Comparison of ENCODE assay signal across 8 cellular contexts in the genomic region with DNA sequence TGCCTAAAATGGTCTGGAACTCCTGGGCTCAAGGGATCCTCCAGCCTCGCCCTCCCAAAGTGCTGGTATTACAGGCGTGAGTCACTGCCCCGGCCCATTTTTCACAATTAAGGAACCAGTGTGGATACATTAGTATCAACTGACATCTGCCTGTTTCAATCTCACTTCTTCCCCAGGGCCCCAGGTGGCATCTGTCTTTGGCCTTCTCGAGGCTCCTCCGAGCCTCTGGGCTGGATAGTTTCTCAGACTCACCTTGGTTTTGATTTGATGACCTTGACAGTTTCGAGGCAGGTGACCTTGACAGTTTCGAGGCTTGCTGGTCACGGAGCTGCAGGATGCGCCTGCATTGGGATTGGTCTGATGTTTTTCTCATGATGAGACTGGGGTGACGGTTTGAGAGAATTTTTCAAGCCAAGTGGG. TPM values are rescaled to one million over a fixed set of nuclear protein-coding genes. Genes with fewer than 3 reads are reported as not detected.
DNase-seq lines count a peak whose midpoint lies in the region; ATAC-seq and TF ChIP-seq lines count a peak whose summit lies in the region.

No MANE protein-coding gene starts in this region.

- no peak for DNase-seq in SK-N-MC (ENCODE audit: low read depth, low spot score)
- DNase-seq in NCI-H146 (lab: John Stamatoyannopoulos, UW) = no peak
- DNase-seq in cerebellar nuclear complex (lab: John Stamatoyannopoulos, UW) = no peak
- DNase-seq in BE2C = no peak
- DNase-seq in stimulated activated CD4-positive, alpha-beta T cell treated with anti-CD3 and anti-CD28 coated beads, Interleukin-2, amount 100 ng/mL, for 48 hours = no peak

- H3K36me3 ChIP-seq in SK-N-MC (ENCODE audit: insufficient read depth, low read length) = no peaks in the 10 kb centered on the region
- no peaks in the 10 kb centered on the region for H3K36me3 ChIP-seq in muscle layer of colon (ENCODE audit: insufficient read depth, low read length)
- H3K36me3 ChIP-seq in BE2C = no peaks in the 10 kb centered on the region

- H3K27ac ChIP-seq in SK-N-MC (no peak overlapping the region), muscle layer of colon (ENCODE audit: low read depth, low read length) (peak overlapping the region; percentile 31)

- peak; percentile 30 for ATAC-seq in GM18498 (IDR thresholded peaks at IDR 0.05; ENCODE audit: unreplicated experiment)
- ATAC-seq in HG02973 (IDR thresholded peaks at IDR 0.05; ENCODE audit: unreplicated experiment) = peak; percentile 24

- H3K4me1 ChIP-seq in muscle layer of colon (ENCODE audit: insufficient read depth, low read length) (peaks cover 29% of the 10 kb centered on the region), BE2C (peaks cover 32% of the 10 kb centered on the region)

- H3K4me3 ChIP-seq in SK-N-MC = peak overlapping the region; percentile 34; the same call in 1 of the 2 replicates
- no peak overlapping the region for H3K4me3 ChIP-seq in muscle layer of colon (ENCODE audit: low read depth in 1 of 2, low read length in 2 of 2)
- no peak overlapping the region for H3K4me3 ChIP-seq in BE2C (ENCODE audit: low read depth, low read length)

- no peaks in the 10 kb centered on the region for H3K27me3 ChIP-seq in muscle layer of colon (ENCODE audit: control insufficient read depth in 1 of 2, insufficient read depth in 2 of 2, low read length in 2 of 2)
- H3K27me3 ChIP-seq in BE2C = no peaks in the 10 kb centered on the region

- H3K9ac ChIP-seq in SK-N-MC (ENCODE audit: insufficient read length) = no peak overlapping the region
- no peak overlapping the region for H3K9ac ChIP-seq in muscle layer of colon (ENCODE audit: low read length)

- H3K9me3 ChIP-seq in SK-N-MC (ENCODE audit: low read depth, low read length) (no peaks in the 10 kb centered on the region), muscle layer of colon (ENCODE audit: low read length) (no peaks in the 10 kb centered on the region), BE2C (peaks cover 3% of the 10 kb centered on the region; the same call in 1 of the 2 replicates)

- TF ChIP-seq CTCF in BE2C (IDR thresholded peaks at IDR 0.05; ENCODE audit: low read depth, low read length) = no peak

RNA-seq across cellular contexts. Expression of gene NCOR2, which starts 41.0 kb away (rescaled TPM):
- polyA plus RNA-seq in BE2C (2012; ENCODE audit: insufficient read depth, insufficient read length, low read depth) = 138 TPM
